In genomic region chr2:80469428-80469827, GRCh38 we compare ENCODE assay signal across 28 cellular contexts.
"Had no signal": no experiment of that assay in that cellular context is flagged by ENCODE, and none has a peak within 500 bp of the region (broad histone marks: within the 10 kb centered on the region; RNA-seq: fewer than 3 reads in every experiment).

No MANE protein-coding gene starts in this region.

- H3K27ac Mint-ChIP-seq: T-cell; T-helper 1 cell treated with Interleukin-12 subunit alpha and Interleukin-12 subunit beta and Interleukin-4 antibody, amounts not matched to agents 30 μg/mL and 1 μg/mL, for 36 hours had no signal

- H3K27me3 ChIP-seq: MG63, Peyer's patch had no signal

- ATAC-seq: HepG2, Right ventricle myocardium inferior, SK-N-SH treated with all-trans-retinoic acid at 6 μM for 48 hours, T-cell had no signal

- H3K27ac ChIP-seq: PC-9, Peyer's patch, SJCRH30 had no signal

- H2AFZ ChIP-seq: PC-9 had no signal

- H3K36me3 Mint-ChIP-seq: T-cell had no signal

- H3K4me1 ChIP-seq: Peyer's patch, SJCRH30 had no signal

- H3K27me3 Mint-ChIP-seq: T-cell had no signal

- H3K4me3 ChIP-seq: MG63, PC-9, Peyer's patch, SJCRH30 had no signal

- H3K4me1 Mint-ChIP-seq: T-cell had no signal

- H3K36me3 ChIP-seq: MG63, Peyer's patch, SJCRH30 had no signal

- H3K4me2 ChIP-seq: PC-9 had no signal

- FAIRE-seq: HepG2 had no signal

- DNase-seq: IMR-90; Karpas-422; KG1; MG63; NCI-H1092 treated with DMSO at 0.1 percent for 48 hours; NCI-H1436; NCI-H187; NCI-H2029; NCI-H2081 treated with DMSO at 0.1 percent for 48 hours; NCI-H2171; NCI-H226; NCI-H446; NCI-H510A; NCI-H524 treated with DMSO at 0.1 percent for 48 hours; NCI-H69; NCI-H774; NK-92 treated with Interleukin-12 subunit alpha and Interleukin-12 subunit beta, amount 100 ng/mL, for 24 hours; OCI-M1; PC-9; Peyer's patch; SHP77 treated with DMSO at 0.1 percent for 48 hours; SJCRH30; SW 1271; T-cell had no signal

- H3K9me3 ChIP-seq: MG63, Peyer's patch, SJCRH30 had no signal

- H3K4me3 Mint-ChIP-seq: T-cell; T-helper 1 cell treated with Interleukin-12 subunit alpha and Interleukin-12 subunit beta and Interleukin-4 antibody, amounts not matched to agents 30 μg/mL and 1 μg/mL, for 36 hours had no signal
